21 cellular contexts compared by ENCODE assay signal in genomic region chr3:169467703-169468102, GRCh38.
"Had no signal": no experiment of that assay in that cellular context is flagged by ENCODE, and none has a peak within 500 bp of the region (broad histone marks: within the 10 kb centered on the region; RNA-seq: fewer than 3 reads in every experiment).

No MANE protein-coding gene starts in this region.

- H3K27ac ChIP-seq: esophagus muscularis mucosa, gastrocnemius medialis, heart right ventricle, parathyroid adenoma, psoas muscle, skin epidermis, stomach, thoracic aorta, transverse colon had no signal

- H3K9ac ChIP-seq: parathyroid adenoma had no signal

- H3K27me3 ChIP-seq: esophagus muscularis mucosa, gastrocnemius medialis, heart right ventricle, stomach, transverse colon had no signal

- H3K27ac Mint-ChIP-seq: naive thymus-derived CD4-positive, alpha-beta T cell had no signal

- H3K36me3 ChIP-seq: esophagus muscularis mucosa, gastrocnemius medialis, heart right ventricle, stomach, thoracic aorta, transverse colon had no signal

- H3K9me3 ChIP-seq: esophagus muscularis mucosa, gastrocnemius medialis, heart right ventricle, psoas muscle, stomach, thoracic aorta, transverse colon had no signal

- H3K4me3 Mint-ChIP-seq: naive thymus-derived CD4-positive, alpha-beta T cell had no signal

- H2AFZ ChIP-seq: parathyroid adenoma had no signal

- FAIRE-seq: endometrium had no signal

- H3K79me2 ChIP-seq: parathyroid adenoma had no signal

- H3K4me1 Mint-ChIP-seq: naive thymus-derived CD4-positive, alpha-beta T cell had no signal

- DNase-seq: effector memory CD4-positive, alpha-beta T cell; gastrocnemius medialis; heart right ventricle; islet precursor cell; mammary epithelial cell; naive thymus-derived CD4-positive, alpha-beta T cell; nucleus accumbens; psoas muscle; retina; stimulated activated CD4-positive, alpha-beta T cell treated with anti-CD3 and anti-CD28 coated beads, Interleukin-12 subunit alpha, Interleukin-12 subunit beta, amount 100 ng/mL, for 4 hours; stimulated activated naive CD4-positive, alpha-beta T cell; stomach; substantia nigra; transverse colon had no signal

- H3K4me1 ChIP-seq: gastrocnemius medialis, parathyroid adenoma, psoas muscle, transverse colon had no signal

- H3K36me3 Mint-ChIP-seq: naive thymus-derived CD4-positive, alpha-beta T cell had no signal

- H3K4me3 ChIP-seq: esophagus muscularis mucosa, gastrocnemius medialis, heart right ventricle, psoas muscle, skin epidermis, stomach, thoracic aorta, transverse colon had no signal

- ATAC-seq: gastrocnemius medialis; heart right ventricle; left lobe of liver; naive thymus-derived CD4-positive, alpha-beta T cell; psoas muscle; sciatic nerve had no signal

- H3K9me3 Mint-ChIP-seq: naive thymus-derived CD4-positive, alpha-beta T cell had no signal
